35 cellular contexts compared by ENCODE assay signal in the genomic region with DNA sequence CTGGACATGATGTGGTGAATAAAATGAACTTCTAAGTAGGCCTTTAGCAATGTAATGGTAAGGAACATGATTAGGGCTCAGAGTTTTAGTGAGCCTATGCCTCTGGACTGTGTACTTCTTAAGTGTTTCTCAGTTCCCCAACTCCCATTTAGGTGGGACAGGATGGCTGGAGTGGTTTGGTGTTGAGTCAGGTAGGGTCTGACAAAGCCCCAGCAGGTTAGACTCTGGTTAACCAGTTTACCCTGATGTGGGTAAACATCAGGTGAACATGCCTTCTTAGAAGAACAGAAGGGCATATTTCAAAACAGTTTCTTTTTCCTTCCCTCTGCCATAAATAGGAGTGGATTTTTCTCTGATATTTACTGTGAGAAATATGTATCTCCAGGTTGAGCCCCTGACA.
"Had no signal": no experiment of that assay in that cellular context is flagged by ENCODE, and none has a peak within 500 bp of the region (broad histone marks: within the 10 kb centered on the region; RNA-seq: fewer than 3 reads in every experiment).

No MANE protein-coding gene starts in this region.

- H3K27me3 Mint-ChIP-seq: activated B cell treated with CpG ODN at 0.5 μM for 24 hours; activated CD4-positive, alpha-beta memory T cell treated with anti-CD3 and anti-CD28 coated beads for 36 hours; activated CD4-positive, alpha-beta T cell treated with anti-CD3 and anti-CD28 coated beads, Interleukin-2, amount 10 ng/mL, durations not matched to agents 24 days and 14 days; activated CD8-positive, alpha-beta T cell treated with anti-CD3 and anti-CD28 coated beads for 36 hours; activated naive CD8-positive, alpha-beta T cell treated with anti-CD3 and anti-CD28 coated beads for 36 hours; activated T-helper 17 cell treated with anti-CD3 and anti-CD28 coated beads, Interleukin-2, amount 50 U/mL, for 72 hours had no signal

- DNase-seq: activated B cell treated with CpG ODN at 0.5 μM for 24 hours; activated CD4-positive, alpha-beta memory T cell treated with anti-CD3 and anti-CD28 coated beads for 36 hours; activated CD4-positive, alpha-beta T cell treated with anti-CD3 and anti-CD28 coated beads for 4 hours; activated CD4-positive, alpha-beta T cell treated with anti-CD3 and anti-CD28 coated beads, Interleukin-2, amount 10 ng/mL, durations not matched to agents 24 days and 14 days; activated CD4-positive, alpha-beta T cell treated with anti-CD3 and anti-CD28 coated beads, Interleukin-2, amount 50 U/mL, for 1 hour; activated CD4-positive, alpha-beta T cell treated with anti-CD3 and anti-CD28 coated beads, Interleukin-2, amount 50 U/mL, for 4 hours; activated CD4-positive, CD25-positive, alpha-beta regulatory T cell treated with anti-CD3 and anti-CD28 coated beads, Interleukin-2, amount 50 U/mL, for 72 hours; activated CD8-positive, alpha-beta memory T cell treated with anti-CD3 and anti-CD28 coated beads, Interleukin-2, amount 50 U/mL, for 4 hours; activated CD8-positive, alpha-beta T cell treated with anti-CD3 and anti-CD28 coated beads for 36 hours; activated effector memory CD4-positive, alpha-beta T cell treated with anti-CD3 and anti-CD28 coated beads, Interleukin-2, amount 50 U/mL, for 16 hours; activated gamma-delta T cell treated with Interleukin-2 at 50 U/mL for 16 hours; activated naive CD4-positive, alpha-beta T cell; activated naive CD4-positive, alpha-beta T cell treated with anti-CD3 and anti-CD28 coated beads for 36 hours; activated naive CD4-positive, alpha-beta T cell treated with anti-CD3 and anti-CD28 coated beads, Interleukin-2, amount 50 U/mL, for 16 hours; activated naive CD8-positive, alpha-beta T cell treated with anti-CD3 and anti-CD28 coated beads for 36 hours; activated T-cell treated with anti-CD3 and anti-CD28 coated beads for 4 hours; activated T-cell treated with anti-CD3 and anti-CD28 coated beads, Interleukin-2, amount 50 U/mL, for 1 hour; activated T-cell treated with anti-CD3 and anti-CD28 coated beads, Interleukin-2, amount 50 U/mL, for 4 hours; activated T-cell treated with anti-CD3 and anti-CD28 coated beads, Interleukin-2, amount 50 U/mL, for 72 hours; adrenal gland; amniotic stem cell; aorta; body of pancreas; brain microvascular endothelial cell; central memory CD4-positive, alpha-beta T cell; T-helper 1 cell; T-helper 2 cell; T-helper 9 cell had no signal

- H3K9me3 Mint-ChIP-seq: activated CD4-positive, alpha-beta T cell treated with anti-CD3 and anti-CD28 coated beads, Interleukin-2, amount 10 ng/mL, durations not matched to agents 24 days and 14 days; activated T-helper 1 cell treated with anti-CD3 and anti-CD28 coated beads, Interleukin-12 subunit alpha, Interleukin-12 subunit beta, Interleukin-2, Interleukin-4 antibody, amounts not matched to agents 30 ng/mL and 10 ng/mL and 1 ng/mL, durations not matched to agents 14 hours and 24 hours and 36 hours; activated T-helper 17 cell treated with anti-CD3 and anti-CD28 coated beads, Interleukin-2, amount 50 U/mL, for 72 hours; T-helper 1 cell treated with Interleukin-12 subunit alpha and Interleukin-12 subunit beta and Interleukin-4 antibody, amounts not matched to agents 30 μg/mL and 1 μg/mL, for 36 hours had no signal

- H3K27ac Mint-ChIP-seq: activated B cell treated with CpG ODN at 0.5 μM for 24 hours; activated CD4-positive, alpha-beta memory T cell treated with anti-CD3 and anti-CD28 coated beads for 36 hours; activated CD4-positive, alpha-beta T cell treated with anti-CD3 and anti-CD28 coated beads, Interleukin-2, amount 10 ng/mL, durations not matched to agents 24 days and 14 days; activated CD8-positive, alpha-beta T cell treated with anti-CD3 and anti-CD28 coated beads for 36 hours; activated naive CD4-positive, alpha-beta T cell treated with anti-CD3 and anti-CD28 coated beads for 36 hours; activated naive CD4-positive, alpha-beta T cell treated with anti-CD3 and anti-CD28 coated beads, Interleukin-2, amount 50 U/mL, for 72 hours; activated naive CD8-positive, alpha-beta T cell treated with anti-CD3 and anti-CD28 coated beads for 36 hours; activated T-cell treated with anti-CD3 and anti-CD28 coated beads, Interleukin-2, amount 50 U/mL, for 72 hours; activated T-helper 1 cell treated with anti-CD3 and anti-CD28 coated beads, Interleukin-12 subunit alpha, Interleukin-12 subunit beta, Interleukin-2, Interleukin-4 antibody, amounts not matched to agents 30 ng/mL and 10 ng/mL and 1 ng/mL, durations not matched to agents 14 hours and 24 hours and 36 hours; activated T-helper 17 cell treated with anti-CD3 and anti-CD28 coated beads, Interleukin-2, amount 50 U/mL, for 72 hours; T-helper 1 cell treated with Interleukin-12 subunit alpha and Interleukin-12 subunit beta and Interleukin-4 antibody, amounts not matched to agents 30 μg/mL and 1 μg/mL, for 36 hours; T-helper 2 cell treated with Interferon-gamma antibody and Interleukin-4, amounts not matched to agents 5 μg/mL and 100 μg/mL, for 36 hours had no signal

- H3K36me3 Mint-ChIP-seq: activated CD4-positive, alpha-beta memory T cell treated with anti-CD3 and anti-CD28 coated beads for 36 hours; activated naive CD4-positive, alpha-beta T cell treated with anti-CD3 and anti-CD28 coated beads, Interleukin-2, amount 50 U/mL, for 72 hours; activated naive CD8-positive, alpha-beta T cell treated with anti-CD3 and anti-CD28 coated beads for 36 hours had no signal

- H3K36me3 ChIP-seq: adrenal gland, brain microvascular endothelial cell, breast epithelium had no signal

- H3K4me3 Mint-ChIP-seq: activated B cell treated with CpG ODN at 0.5 μM for 24 hours; activated CD4-positive, alpha-beta memory T cell treated with anti-CD3 and anti-CD28 coated beads for 36 hours; activated CD4-positive, alpha-beta T cell treated with anti-CD3 and anti-CD28 coated beads, Interleukin-2, amount 10 ng/mL, durations not matched to agents 24 days and 14 days; activated CD8-positive, alpha-beta T cell treated with anti-CD3 and anti-CD28 coated beads for 36 hours; activated naive CD4-positive, alpha-beta T cell treated with anti-CD3 and anti-CD28 coated beads for 36 hours; activated naive CD8-positive, alpha-beta T cell treated with anti-CD3 and anti-CD28 coated beads for 36 hours; activated T-cell treated with anti-CD3 and anti-CD28 coated beads, Interleukin-2, amount 50 U/mL, for 4 hours; activated T-cell treated with anti-CD3 and anti-CD28 coated beads, Interleukin-2, amount 50 U/mL, for 72 hours; activated T-helper 1 cell treated with anti-CD3 and anti-CD28 coated beads, Interleukin-12 subunit alpha, Interleukin-12 subunit beta, Interleukin-2, Interleukin-4 antibody, amounts not matched to agents 30 ng/mL and 10 ng/mL and 1 ng/mL, durations not matched to agents 14 hours and 24 hours and 36 hours; activated T-helper 17 cell treated with anti-CD3 and anti-CD28 coated beads, Interleukin-2, amount 50 U/mL, for 72 hours; T-helper 1 cell treated with Interleukin-12 subunit alpha and Interleukin-12 subunit beta and Interleukin-4 antibody, amounts not matched to agents 30 μg/mL and 1 μg/mL, for 36 hours; T-helper 2 cell treated with Interferon-gamma antibody and Interleukin-4, amounts not matched to agents 5 μg/mL and 100 μg/mL, for 36 hours had no signal

- H3K27me3 ChIP-seq: adrenal gland, body of pancreas, brain microvascular endothelial cell, breast epithelium had no signal

- H3K9me3 ChIP-seq: adrenal gland, body of pancreas, breast epithelium had no signal

- H3K4me3 ChIP-seq: adrenal gland, body of pancreas, breast epithelium had no signal

- H3K4me1 ChIP-seq: adrenal gland, body of pancreas, breast epithelium had no signal

- ATAC-seq: activated CD8-positive, alpha-beta T cell treated with anti-CD3 and anti-CD28 coated beads for 36 hours; activated naive CD4-positive, alpha-beta T cell treated with anti-CD3 and anti-CD28 coated beads, Interleukin-2, amount 50 U/mL, for 72 hours; activated T-cell treated with anti-CD3 and anti-CD28 coated beads, Interleukin-2, amount 50 U/mL, for 4 hours; activated T-cell treated with anti-CD3 and anti-CD28 coated beads, Interleukin-2, amount 50 U/mL, for 72 hours; activated T-helper 17 cell treated with anti-CD3 and anti-CD28 coated beads, Interleukin-2, amount 50 U/mL, for 72 hours; body of pancreas had no signal

- H3K27ac ChIP-seq: adrenal gland, body of pancreas, brain microvascular endothelial cell, breast epithelium, VCaP had no signal

- H3K4me1 Mint-ChIP-seq: activated B cell treated with CpG ODN at 0.5 μM for 24 hours; activated CD4-positive, alpha-beta T cell treated with anti-CD3 and anti-CD28 coated beads, Interleukin-2, amount 10 ng/mL, durations not matched to agents 24 days and 14 days; activated naive CD8-positive, alpha-beta T cell treated with anti-CD3 and anti-CD28 coated beads for 36 hours; activated T-helper 17 cell treated with anti-CD3 and anti-CD28 coated beads, Interleukin-2, amount 50 U/mL, for 72 hours had no signal
